In genomic region chr7:140003913-140004382, GRCh38 we compare ENCODE assay signal across 1 cellular context.
TF ChIP-seq lines count a peak whose summit lies in the region.

No MANE protein-coding gene starts in this region.

TF ChIP-seq in HEK293, 187 proteins besides CTCF, POLR2A, EP300 and RAD21 (continued from another document):
- TF ChIP-seq ZNF148 (tag by site-specific recombination; IDR thresholded peaks at IDR 0.05; ENCODE audit: borderline replicate concordance) (no peak), ZNF114 (tag by site-specific recombination; IDR thresholded peaks at IDR 0.05) (no peak), ZNF37A (tag by site-specific recombination; IDR thresholded peaks at IDR 0.05) (no peak), ZNF610 (tag by site-specific recombination; IDR thresholded peaks at IDR 0.05; ENCODE audit: borderline replicate concordance) (no peak), ZIC2 (tag by site-specific recombination; IDR thresholded peaks at IDR 0.05) (peak; percentile 32; the same call in 1 of the 2 replicates), ZXDB (tag by site-specific recombination; IDR thresholded peaks at IDR 0.05) (no peak), ZNF654 (tag by site-specific recombination; IDR thresholded peaks at IDR 0.05; ENCODE audit: low read depth) (peak; percentile 71), GLIS2 (tag by site-specific recombination; IDR thresholded peaks at IDR 0.05) (no peak), ZNF548 (tag by site-specific recombination; IDR thresholded peaks at IDR 0.05) (no peak), ZNF624 (tag by site-specific recombination; IDR thresholded peaks at IDR 0.05) (no peak), AEBP2 (tag by site-specific recombination; IDR thresholded peaks at IDR 0.05; ENCODE audit: borderline replicate concordance) (no peak), IKZF3 (tag by site-specific recombination; IDR thresholded peaks at IDR 0.05) (no peak), ZNF830 (tag by site-specific recombination; IDR thresholded peaks at IDR 0.05; ENCODE audit: low read depth) (no peak)
